In genomic region chr10:18653112-18653511, GRCh38 we compare ENCODE assay signal across 1 cellular context.
TF ChIP-seq lines count a peak whose summit lies in the region.

No MANE protein-coding gene starts in this region.

TF ChIP-seq in K562, 482 proteins besides CTCF, POLR2A, EP300 and RAD21:
- no peak for TF ChIP-seq MYC (IDR thresholded peaks at IDR 0.05; ENCODE audit: low read depth, low read length)
- no peak for TF ChIP-seq MYC (CRISPR knock-in tag; IDR thresholded peaks at IDR 0.05; ENCODE audit: borderline replicate concordance, low read depth)
- TF ChIP-seq CEBPB (tag; IDR thresholded peaks at IDR 0.05) = no peak
- TF ChIP-seq, protein P1, sequence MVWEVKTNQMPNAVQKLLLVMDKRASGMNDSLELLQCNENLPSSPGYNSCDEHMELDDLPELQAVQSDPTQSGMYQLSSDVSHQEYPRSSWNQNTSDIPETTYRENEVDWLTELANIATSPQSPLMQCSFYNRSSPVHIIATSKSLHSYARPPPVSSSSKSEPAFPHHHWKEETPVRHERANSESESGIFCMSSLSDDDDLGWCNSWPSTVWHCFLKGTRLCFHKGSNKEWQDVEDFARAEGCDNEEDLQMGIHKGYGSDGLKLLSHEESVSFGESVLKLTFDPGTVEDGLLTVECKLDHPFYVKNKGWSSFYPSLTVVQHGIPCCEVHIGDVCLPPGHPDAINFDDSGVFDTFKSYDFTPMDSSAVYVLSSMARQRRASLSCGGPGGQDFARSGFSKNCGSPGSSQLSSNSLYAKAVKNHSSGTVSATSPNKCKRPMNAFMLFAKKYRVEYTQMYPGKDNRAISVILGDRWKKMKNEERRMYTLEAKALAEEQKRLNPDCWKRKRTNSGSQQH (CRISPR knock-in tag; IDR thresholded peaks at IDR 0.05) = no peak
- TF ChIP-seq, protein P2, sequence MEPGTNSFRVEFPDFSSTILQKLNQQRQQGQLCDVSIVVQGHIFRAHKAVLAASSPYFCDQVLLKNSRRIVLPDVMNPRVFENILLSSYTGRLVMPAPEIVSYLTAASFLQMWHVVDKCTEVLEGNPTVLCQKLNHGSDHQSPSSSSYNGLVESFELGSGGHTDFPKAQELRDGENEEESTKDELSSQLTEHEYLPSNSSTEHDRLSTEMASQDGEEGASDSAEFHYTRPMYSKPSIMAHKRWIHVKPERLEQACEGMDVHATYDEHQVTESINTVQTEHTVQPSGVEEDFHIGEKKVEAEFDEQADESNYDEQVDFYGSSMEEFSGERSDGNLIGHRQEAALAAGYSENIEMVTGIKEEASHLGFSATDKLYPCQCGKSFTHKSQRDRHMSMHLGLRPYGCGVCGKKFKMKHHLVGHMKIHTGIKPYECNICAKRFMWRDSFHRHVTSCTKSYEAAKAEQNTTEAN (CRISPR knock-in tag; IDR thresholded peaks at IDR 0.05) = no peak
- no peak for TF ChIP-seq FOXO4 (CRISPR knock-in tag; IDR thresholded peaks at IDR 0.05)
- TF ChIP-seq NR1H2 (CRISPR knock-in tag; IDR thresholded peaks at IDR 0.05) = no peak
- TF ChIP-seq U2AF1 (optimal IDR thresholded peaks at IDR 0.05; ENCODE audit: low read depth, low read length) = no peak
- TF ChIP-seq MXD1 (CRISPR knock-in tag; IDR thresholded peaks at IDR 0.05; ENCODE audit: borderline replicate concordance, poor library complexity, severe bottlenecking) = no peak
- TF ChIP-seq CTCFL (IDR thresholded peaks at IDR 0.05; ENCODE audit: borderline replicate concordance, insufficient read depth, low read depth, low read length, poor library complexity, severe bottlenecking) = no peak
- no peak for TF ChIP-seq ZNF668 (CRISPR knock-in tag; IDR thresholded peaks at IDR 0.05)
- TF ChIP-seq BRF2 (IDR thresholded peaks at IDR 0.05; ENCODE audit: borderline replicate concordance, insufficient read depth, insufficient read length) = no peak
- no peak for TF ChIP-seq MECOM (CRISPR knock-in tag; IDR thresholded peaks at IDR 0.05)
- TF ChIP-seq PTRF (tag; IDR thresholded peaks at IDR 0.05) = no peak
- TF ChIP-seq, protein P3, sequence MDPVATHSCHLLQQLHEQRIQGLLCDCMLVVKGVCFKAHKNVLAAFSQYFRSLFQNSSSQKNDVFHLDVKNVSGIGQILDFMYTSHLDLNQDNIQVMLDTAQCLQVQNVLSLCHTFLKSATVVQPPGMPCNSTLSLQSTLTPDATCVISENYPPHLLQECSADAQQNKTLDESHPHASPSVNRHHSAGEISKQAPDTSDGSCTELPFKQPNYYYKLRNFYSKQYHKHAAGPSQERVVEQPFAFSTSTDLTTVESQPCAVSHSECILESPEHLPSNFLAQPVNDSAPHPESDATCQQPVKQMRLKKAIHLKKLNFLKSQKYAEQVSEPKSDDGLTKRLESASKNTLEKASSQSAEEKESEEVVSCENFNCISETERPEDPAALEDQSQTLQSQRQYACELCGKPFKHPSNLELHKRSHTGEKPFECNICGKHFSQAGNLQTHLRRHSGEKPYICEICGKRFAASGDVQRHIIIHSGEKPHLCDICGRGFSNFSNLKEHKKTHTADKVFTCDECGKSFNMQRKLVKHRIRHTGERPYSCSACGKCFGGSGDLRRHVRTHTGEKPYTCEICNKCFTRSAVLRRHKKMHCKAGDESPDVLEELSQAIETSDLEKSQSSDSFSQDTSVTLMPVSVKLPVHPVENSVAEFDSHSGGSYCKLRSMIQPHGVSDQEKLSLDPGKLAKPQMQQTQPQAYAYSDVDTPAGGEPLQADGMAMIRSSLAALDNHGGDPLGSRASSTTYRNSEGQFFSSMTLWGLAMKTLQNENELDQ (CRISPR knock-in tag; IDR thresholded peaks at IDR 0.05; ENCODE audit: borderline replicate concordance) = no peak
- TF ChIP-seq FOXJ2 (tag; IDR thresholded peaks at IDR 0.05) = no peak
- no peak for TF ChIP-seq BRD4 (IDR thresholded peaks at IDR 0.05)
- no peak for TF ChIP-seq RCOR1 (IDR thresholded peaks at IDR 0.05; ENCODE audit: borderline replicate concordance in 1 of 2, low read depth in 2 of 2, low read length in 2 of 2)
- TF ChIP-seq ELF1 (tag; IDR thresholded peaks at IDR 0.05) = no peak
- TF ChIP-seq ZNF57 (CRISPR knock-in tag; IDR thresholded peaks at IDR 0.05) = no peak
- TF ChIP-seq ZNF316 (IDR thresholded peaks at IDR 0.05) = peak; percentile 88
- TF ChIP-seq ZSCAN29 (IDR thresholded peaks at IDR 0.05) = no peak
- no peak for TF ChIP-seq ZNF75A (CRISPR knock-in tag; IDR thresholded peaks at IDR 0.05)
- no peak for TF ChIP-seq LARP7 (IDR thresholded peaks at IDR 0.05)
- no peak for TF ChIP-seq DACH1 (IDR thresholded peaks at IDR 0.05; ENCODE audit: partially characterized antibody)
- peak; percentile 64 for TF ChIP-seq MAFK (IDR thresholded peaks at IDR 0.05; ENCODE audit: low read length)
- no peak for TF ChIP-seq ZNF384 (IDR thresholded peaks at IDR 0.05; ENCODE audit: low read depth, low read length)
- peak; percentile 55 for TF ChIP-seq MAFF (IDR thresholded peaks at IDR 0.05; ENCODE audit: low read length)
- no peak for TF ChIP-seq PBX2 (CRISPR knock-in tag; IDR thresholded peaks at IDR 0.05; ENCODE audit: low read depth)
- no peak for TF ChIP-seq PBX2 (tag; conservative IDR thresholded peaks at IDR 0.05; ENCODE audit: low read depth)
- TF ChIP-seq, protein P4, sequence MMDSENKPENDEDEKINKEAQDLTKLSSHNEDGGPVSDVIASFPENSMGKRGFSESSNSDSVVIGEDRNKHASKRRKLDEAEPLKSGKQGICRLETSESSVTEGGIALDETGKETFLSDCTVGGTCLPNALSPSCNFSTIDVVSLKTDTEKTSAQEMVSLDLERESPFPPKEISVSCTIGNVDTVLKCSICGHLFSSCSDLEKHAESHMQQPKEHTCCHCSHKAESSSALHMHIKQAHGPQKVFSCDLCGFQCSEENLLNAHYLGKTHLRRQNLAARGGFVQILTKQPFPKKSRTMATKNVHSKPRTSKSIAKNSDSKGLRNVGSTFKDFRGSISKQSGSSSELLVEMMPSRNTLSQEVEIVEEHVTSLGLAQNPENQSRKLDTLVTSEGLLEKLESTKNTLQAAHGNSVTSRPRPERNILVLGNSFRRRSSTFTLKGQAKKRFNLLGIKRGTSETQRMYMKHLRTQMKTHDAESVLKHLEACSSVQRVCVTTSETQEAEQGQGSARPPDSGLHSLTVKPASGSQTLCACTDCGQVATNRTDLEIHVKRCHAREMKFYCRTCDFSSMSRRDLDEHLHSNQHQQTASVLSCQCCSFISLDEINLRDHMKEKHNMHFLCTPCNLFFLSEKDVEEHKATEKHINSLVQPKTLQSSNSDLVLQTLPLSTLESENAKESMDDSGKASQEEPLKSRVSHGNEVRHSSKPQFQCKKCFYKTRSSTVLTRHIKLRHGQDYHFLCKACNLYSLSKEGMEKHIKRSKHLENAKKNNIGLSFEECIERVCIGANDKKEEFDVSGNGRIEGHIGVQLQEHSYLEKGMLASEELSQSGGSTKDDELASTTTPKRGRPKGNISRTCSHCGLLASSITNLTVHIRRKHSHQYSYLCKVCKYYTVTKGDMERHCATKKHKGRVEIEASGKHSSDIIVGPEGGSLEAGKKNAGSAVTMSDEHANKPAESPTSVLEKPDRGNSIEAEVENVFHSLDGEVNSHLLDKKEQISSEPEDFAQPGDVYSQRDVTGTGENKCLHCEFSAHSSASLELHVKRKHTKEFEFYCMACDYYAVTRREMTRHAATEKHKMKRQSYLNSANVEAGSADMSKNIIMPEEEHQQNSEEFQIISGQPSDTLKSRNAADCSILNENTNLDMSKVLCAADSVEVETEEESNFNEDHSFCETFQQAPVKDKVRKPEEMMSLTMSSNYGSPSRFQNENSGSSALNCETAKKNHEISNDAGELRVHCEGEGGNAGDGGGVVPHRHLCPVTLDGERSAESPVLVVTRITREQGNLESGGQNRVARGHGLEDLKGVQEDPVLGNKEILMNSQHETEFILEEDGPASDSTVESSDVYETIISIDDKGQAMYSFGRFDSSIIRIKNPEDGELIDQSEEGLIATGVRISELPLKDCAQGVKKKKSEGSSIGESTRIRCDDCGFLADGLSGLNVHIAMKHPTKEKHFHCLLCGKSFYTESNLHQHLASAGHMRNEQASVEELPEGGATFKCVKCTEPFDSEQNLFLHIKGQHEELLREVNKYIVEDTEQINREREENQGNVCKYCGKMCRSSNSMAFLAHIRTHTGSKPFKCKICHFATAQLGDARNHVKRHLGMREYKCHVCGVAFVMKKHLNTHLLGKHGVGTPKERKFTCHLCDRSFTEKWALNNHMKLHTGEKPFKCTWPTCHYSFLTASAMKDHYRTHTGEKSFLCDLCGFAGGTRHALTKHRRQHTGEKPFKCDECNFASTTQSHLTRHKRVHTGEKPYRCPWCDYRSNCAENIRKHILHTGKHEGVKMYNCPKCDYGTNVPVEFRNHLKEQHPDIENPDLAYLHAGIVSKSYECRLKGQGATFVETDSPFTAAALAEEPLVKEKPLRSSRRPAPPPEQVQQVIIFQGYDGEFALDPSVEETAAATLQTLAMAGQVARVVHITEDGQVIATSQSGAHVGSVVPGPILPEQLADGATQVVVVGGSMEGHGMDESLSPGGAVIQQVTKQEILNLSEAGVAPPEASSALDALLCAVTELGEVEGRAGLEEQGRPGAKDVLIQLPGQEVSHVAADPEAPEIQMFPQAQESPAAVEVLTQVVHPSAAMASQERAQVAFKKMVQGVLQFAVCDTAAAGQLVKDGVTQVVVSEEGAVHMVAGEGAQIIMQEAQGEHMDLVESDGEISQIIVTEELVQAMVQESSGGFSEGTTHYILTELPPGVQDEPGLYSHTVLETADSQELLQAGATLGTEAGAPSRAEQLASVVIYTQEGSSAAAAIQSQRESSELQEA (IDR thresholded peaks at IDR 0.05; ENCODE audit: low read depth) = no peak
- no peak for TF ChIP-seq HNRNPUL1 (IDR thresholded peaks at IDR 0.05; ENCODE audit: low read length)
- TF ChIP-seq ELF2 (CRISPR knock-in tag; IDR thresholded peaks at IDR 0.05) = no peak
- TF ChIP-seq WHSC1 (IDR thresholded peaks at IDR 0.05; ENCODE audit: low read length) = no peak
- no peak for TF ChIP-seq PHF20 (IDR thresholded peaks at IDR 0.05; ENCODE audit: partially characterized antibody)
- peak; percentile 62; the same call in 1 of the 2 replicates for TF ChIP-seq MAFG (tag; conservative IDR thresholded peaks at IDR 0.05)
- no peak for TF ChIP-seq SIN3B (IDR thresholded peaks at IDR 0.05; ENCODE audit: low read depth)
- peak; percentile 71 for TF ChIP-seq C11orf30 (IDR thresholded peaks at IDR 0.05; ENCODE audit: low read depth)
